ENCODE assay signal across 1 cellular context in genomic region chr7:23597064-23597907, GRCh38.
A peak's percentile ranks its signal among the peaks of the same experiment; 100 is the strongest.
TF ChIP-seq lines count a peak whose summit lies in the region.

TSS of gene CCDC126 (plus strand) at chr7:23597382. CDS start at chr7:23611316, 13,934 bp downstream.

TF ChIP-seq in K562, 482 proteins besides CTCF, POLR2A, EP300 and RAD21 (continued from another document and continues in another):
- TF ChIP-seq ZNF740 (CRISPR knock-in tag; IDR thresholded peaks at IDR 0.05) (no peak), ZNF740 (tag; IDR thresholded peaks at IDR 0.05) (no peak), ZZZ3 (IDR thresholded peaks at IDR 0.05) (no peak), RBM22 (IDR thresholded peaks at IDR 0.05; ENCODE audit: low read depth, low read length, poor library complexity, severe bottlenecking) (no peak), LCOR (CRISPR knock-in tag; IDR thresholded peaks at IDR 0.05) (peak; percentile 35; the same call in 1 of the 2 replicates), SNIP1 (IDR thresholded peaks at IDR 0.05; ENCODE audit: low read depth) (no peak), RBM15 (IDR thresholded peaks at IDR 0.05; ENCODE audit: insufficient read depth, low read length) (no peak), PHF8 (IDR thresholded peaks at IDR 0.05; ENCODE audit: borderline replicate concordance, low read length) (peak; percentile 58; the same call in 1 of the 2 replicates), CBFA2T2 (conservative IDR thresholded peaks at IDR 0.05) (no peak), KDM1A (IDR thresholded peaks at IDR 0.05) (no peak), NCOA6 (IDR thresholded peaks at IDR 0.05) (no peak), GTF3C2 (IDR thresholded peaks at IDR 0.05; ENCODE audit: borderline replicate concordance, extremely low read depth, insufficient read length) (no peak), EWSR1 (IDR thresholded peaks at IDR 0.05; ENCODE audit: borderline replicate concordance, low read depth, partially characterized antibody) (no peak), ATF1 (CRISPR knock-in tag; IDR thresholded peaks at IDR 0.05) (no peak), ATF1 (tag; IDR thresholded peaks at IDR 0.05) (peak; percentile 64), ZEB2 (IDR thresholded peaks at IDR 0.05) (no peak), ZNF133 (CRISPR knock-in tag; IDR thresholded peaks at IDR 0.05) (no peak), DACH1 (IDR thresholded peaks at IDR 0.05; ENCODE audit: partially characterized antibody) (no peak), FOXJ3 (CRISPR knock-in tag; IDR thresholded peaks at IDR 0.05) (no peak), ZKSCAN3 (CRISPR knock-in tag; IDR thresholded peaks at IDR 0.05) (no peak), BRD9 (IDR thresholded peaks at IDR 0.05; ENCODE audit: low read depth, partially characterized antibody) (no peak), ETS2 (tag; IDR thresholded peaks at IDR 0.05; ENCODE audit: borderline replicate concordance, poor library complexity, severe bottlenecking) (no peak), CBX5 (IDR thresholded peaks at IDR 0.05; ENCODE audit: borderline replicate concordance, low read depth) (no peak; the same call in 1 of the 2 replicates), MAFK (IDR thresholded peaks at IDR 0.05; ENCODE audit: low read length) (no peak), ELF1 (tag; IDR thresholded peaks at IDR 0.05) (peak; percentile 96), FOXM1 (IDR thresholded peaks at IDR 0.05; ENCODE audit: low read depth) (no peak), FOXM1 (CRISPR knock-in tag; IDR thresholded peaks at IDR 0.05; ENCODE audit: low read depth) (no peak), TRIM28 (IDR thresholded peaks at IDR 0.05) (0 out of 2 replicates have a peak, but pooled peaks have one; percentile 38), ZNF124 (CRISPR knock-in tag; IDR thresholded peaks at IDR 0.05) (no peak), ZNF512 (tag; IDR thresholded peaks at IDR 0.05) (no peak), TCF3 (CRISPR knock-in tag; IDR thresholded peaks at IDR 0.05) (no peak), BHLHE40 (IDR thresholded peaks at IDR 0.05; ENCODE audit: low read length) (peak; percentile 99), GMEB1 (CRISPR knock-in tag; IDR thresholded peaks at IDR 0.05) (peak; percentile 61; the same call in 1 of the 2 replicates), PCBP2 (IDR thresholded peaks at IDR 0.05; ENCODE audit: low read depth, low read length, poor library complexity, severe bottlenecking) (no peak), SMAD3 (CRISPR knock-in tag; conservative IDR thresholded peaks at IDR 0.05) (no peak; the same call in 1 of the 2 replicates), BCL6 (CRISPR knock-in tag; IDR thresholded peaks at IDR 0.05) (no peak), POLR3A (IDR thresholded peaks at IDR 0.05; ENCODE audit: borderline replicate concordance, extremely low read depth, insufficient read depth, insufficient read length) (no peak), NFRKB (IDR thresholded peaks at IDR 0.05; ENCODE audit: low read depth) (no peak), NFE2L1 (tag; IDR thresholded peaks at IDR 0.05; ENCODE audit: borderline replicate concordance, low read depth) (no peak), NELFE (IDR thresholded peaks at IDR 0.05; ENCODE audit: insufficient read depth, insufficient read length) (no peak), POU5F1 (IDR thresholded peaks at IDR 0.05; ENCODE audit: borderline replicate concordance, low read depth, low read length, partially characterized antibody) (no peak), PHB (CRISPR knock-in tag; IDR thresholded peaks at IDR 0.05) (no peak), ZSCAN29 (IDR thresholded peaks at IDR 0.05) (no peak), VEZF1 (CRISPR knock-in tag; IDR thresholded peaks at IDR 0.05) (peak; percentile 91), SUPT5H (IDR thresholded peaks at IDR 0.05) (peak; percentile 35; the same call in 1 of the 2 replicates), USF1 (CRISPR knock-in tag; IDR thresholded peaks at IDR 0.05) (peak; percentile 94), ZBTB1 (CRISPR knock-in tag; IDR thresholded peaks at IDR 0.05; ENCODE audit: borderline replicate concordance, low read depth) (no peak), NUFIP1 (IDR thresholded peaks at IDR 0.05; ENCODE audit: partially characterized antibody) (no peak), SPI1 (IDR thresholded peaks at IDR 0.05; ENCODE audit: borderline replicate concordance, low read depth, low read length) (peak; percentile 96), ZNF707 (CRISPR knock-in tag; conservative IDR thresholded peaks at IDR 0.05) (no peak), ESRRB (CRISPR knock-in tag; IDR thresholded peaks at IDR 0.05; ENCODE audit: borderline replicate concordance) (no peak), RNF2 (IDR thresholded peaks at IDR 0.05) (peak; percentile 93)
- TF ChIP-seq, protein P1, sequence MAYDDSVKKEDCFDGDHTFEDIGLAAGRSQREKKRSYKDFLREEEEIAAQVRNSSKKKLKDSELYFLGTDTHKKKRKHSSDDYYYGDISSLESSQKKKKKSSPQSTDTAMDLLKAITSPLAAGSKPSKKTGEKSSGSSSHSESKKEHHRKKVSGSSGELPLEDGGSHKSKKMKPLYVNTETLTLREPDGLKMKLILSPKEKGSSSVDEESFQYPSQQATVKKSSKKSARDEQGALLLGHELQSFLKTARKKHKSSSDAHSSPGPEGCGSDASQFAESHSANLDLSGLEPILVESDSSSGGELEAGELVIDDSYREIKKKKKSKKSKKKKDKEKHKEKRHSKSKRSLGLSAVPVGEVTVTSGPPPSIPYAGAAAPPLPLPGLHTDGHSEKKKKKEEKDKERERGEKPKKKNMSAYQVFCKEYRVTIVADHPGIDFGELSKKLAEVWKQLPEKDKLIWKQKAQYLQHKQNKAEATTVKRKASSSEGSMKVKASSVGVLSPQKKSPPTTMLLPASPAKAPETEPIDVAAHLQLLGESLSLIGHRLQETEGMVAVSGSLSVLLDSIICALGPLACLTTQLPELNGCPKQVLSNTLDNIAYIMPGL (CRISPR knock-in tag; IDR thresholded peaks at IDR 0.05) = no peak
- TF ChIP-seq, protein P2, sequence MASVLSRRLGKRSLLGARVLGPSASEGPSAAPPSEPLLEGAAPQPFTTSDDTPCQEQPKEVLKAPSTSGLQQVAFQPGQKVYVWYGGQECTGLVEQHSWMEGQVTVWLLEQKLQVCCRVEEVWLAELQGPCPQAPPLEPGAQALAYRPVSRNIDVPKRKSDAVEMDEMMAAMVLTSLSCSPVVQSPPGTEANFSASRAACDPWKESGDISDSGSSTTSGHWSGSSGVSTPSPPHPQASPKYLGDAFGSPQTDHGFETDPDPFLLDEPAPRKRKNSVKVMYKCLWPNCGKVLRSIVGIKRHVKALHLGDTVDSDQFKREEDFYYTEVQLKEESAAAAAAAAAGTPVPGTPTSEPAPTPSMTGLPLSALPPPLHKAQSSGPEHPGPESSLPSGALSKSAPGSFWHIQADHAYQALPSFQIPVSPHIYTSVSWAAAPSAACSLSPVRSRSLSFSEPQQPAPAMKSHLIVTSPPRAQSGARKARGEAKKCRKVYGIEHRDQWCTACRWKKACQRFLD (CRISPR knock-in tag; IDR thresholded peaks at IDR 0.05) = no peak
- TF ChIP-seq, protein P3, sequence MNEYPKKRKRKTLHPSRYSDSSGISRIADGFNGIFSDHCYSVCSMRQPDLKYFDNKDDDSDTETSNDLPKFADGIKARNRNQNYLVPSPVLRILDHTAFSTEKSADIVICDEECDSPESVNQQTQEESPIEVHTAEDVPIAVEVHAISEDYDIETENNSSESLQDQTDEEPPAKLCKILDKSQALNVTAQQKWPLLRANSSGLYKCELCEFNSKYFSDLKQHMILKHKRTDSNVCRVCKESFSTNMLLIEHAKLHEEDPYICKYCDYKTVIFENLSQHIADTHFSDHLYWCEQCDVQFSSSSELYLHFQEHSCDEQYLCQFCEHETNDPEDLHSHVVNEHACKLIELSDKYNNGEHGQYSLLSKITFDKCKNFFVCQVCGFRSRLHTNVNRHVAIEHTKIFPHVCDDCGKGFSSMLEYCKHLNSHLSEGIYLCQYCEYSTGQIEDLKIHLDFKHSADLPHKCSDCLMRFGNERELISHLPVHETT (CRISPR knock-in tag; conservative IDR thresholded peaks at IDR 0.05 in 1 of 2, IDR thresholded peaks at IDR 0.05 in 1 of 2) = 0 out of 4 replicates have a peak, but pooled peaks of 1 of the 2 experiments have one; percentile 44
- TF ChIP-seq, protein P4, sequence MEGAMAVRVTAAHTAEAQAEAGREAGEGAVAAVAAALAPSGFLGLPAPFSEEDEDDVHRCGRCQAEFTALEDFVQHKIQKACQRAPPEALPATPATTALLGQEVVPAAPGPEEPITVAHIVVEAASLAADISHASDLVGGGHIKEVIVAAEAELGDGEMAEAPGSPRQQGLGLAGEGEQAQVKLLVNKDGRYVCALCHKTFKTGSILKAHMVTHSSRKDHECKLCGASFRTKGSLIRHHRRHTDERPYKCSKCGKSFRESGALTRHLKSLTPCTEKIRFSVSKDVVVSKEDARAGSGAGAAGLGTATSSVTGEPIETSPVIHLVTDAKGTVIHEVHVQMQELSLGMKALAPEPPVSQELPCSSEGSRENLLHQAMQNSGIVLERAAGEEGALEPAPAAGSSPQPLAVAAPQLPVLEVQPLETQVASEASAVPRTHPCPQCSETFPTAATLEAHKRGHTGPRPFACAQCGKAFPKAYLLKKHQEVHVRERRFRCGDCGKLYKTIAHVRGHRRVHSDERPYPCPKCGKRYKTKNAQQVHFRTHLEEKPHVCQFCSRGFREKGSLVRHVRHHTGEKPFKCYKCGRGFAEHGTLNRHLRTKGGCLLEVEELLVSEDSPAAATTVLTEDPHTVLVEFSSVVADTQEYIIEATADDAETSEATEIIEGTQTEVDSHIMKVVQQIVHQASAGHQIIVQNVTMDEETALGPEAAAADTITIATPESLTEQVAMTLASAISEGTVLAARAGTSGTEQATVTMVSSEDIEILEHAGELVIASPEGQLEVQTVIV (CRISPR knock-in tag; IDR thresholded peaks at IDR 0.05; ENCODE audit: borderline replicate concordance) = no peak
